23 cellular contexts compared by ENCODE assay signal in the genomic region with DNA sequence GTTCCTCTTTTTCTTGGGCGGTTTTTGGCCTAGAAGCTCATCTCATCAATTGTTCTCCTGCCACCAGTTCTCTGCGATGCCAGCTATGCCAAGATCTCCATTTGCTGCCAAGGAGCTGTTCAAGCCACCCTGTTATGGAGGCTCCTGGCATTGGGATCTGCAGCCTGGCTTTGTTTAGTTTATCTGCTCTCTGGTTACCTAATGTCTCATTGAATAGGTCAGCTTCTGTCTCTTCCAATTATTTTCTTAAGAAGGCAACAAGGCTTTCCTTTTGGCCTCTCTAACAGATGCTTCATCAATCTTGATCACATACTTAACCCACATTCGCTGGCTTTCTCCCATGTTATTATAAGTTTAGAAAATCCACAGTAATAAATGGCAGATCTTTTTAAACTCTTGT.
"Had no signal": no experiment of that assay in that cellular context is flagged by ENCODE, and none has a peak within 500 bp of the region (broad histone marks: within the 10 kb centered on the region; RNA-seq: fewer than 3 reads in every experiment).

No MANE protein-coding gene starts in this region.

- H3K27me3 ChIP-seq: adrenal gland, body of pancreas, dorsolateral prefrontal cortex, uterus had no signal

- ATAC-seq: activated naive CD4-positive, alpha-beta T cell treated with anti-CD3 and anti-CD28 coated beads, Interleukin-2, amount 50 U/mL, for 72 hours; body of pancreas; left colon; sciatic nerve; stimulated activated memory B cell treated with anti-CD40 and anti-IgM and Interleukin-4, amounts not matched to agents 10 μg/mL and 1 μg/mL and 100 μg/mL, for 72 hours; T-cell had no signal

- H3K4me3 Mint-ChIP-seq: activated B cell treated with CpG ODN at 0.5 μM for 24 hours; activated CD4-positive, alpha-beta memory T cell treated with anti-CD3 and anti-CD28 coated beads for 36 hours; activated T-helper 1 cell treated with anti-CD3 and anti-CD28 coated beads, Interleukin-12 subunit alpha, Interleukin-12 subunit beta, Interleukin-2, Interleukin-4 antibody, amounts not matched to agents 30 ng/mL and 10 ng/mL and 1 ng/mL, durations not matched to agents 14 hours and 24 hours and 36 hours; nephron; stimulated activated memory B cell treated with anti-CD40 and anti-IgM and Interleukin-4, amounts not matched to agents 10 μg/mL and 1 μg/mL and 100 μg/mL, for 72 hours; T-cell had no signal

- H3K4me1 ChIP-seq: adrenal gland, body of pancreas, parathyroid adenoma, uterus had no signal

- H3K36me3 Mint-ChIP-seq: activated CD4-positive, alpha-beta memory T cell treated with anti-CD3 and anti-CD28 coated beads for 36 hours; activated naive CD4-positive, alpha-beta T cell treated with anti-CD3 and anti-CD28 coated beads, Interleukin-2, amount 50 U/mL, for 72 hours; stimulated activated memory B cell treated with anti-CD40 and anti-IgM and Interleukin-4, amounts not matched to agents 10 μg/mL and 1 μg/mL and 100 μg/mL, for 72 hours; T-cell had no signal

- H3K9me3 ChIP-seq: adrenal gland, body of pancreas, uterus had no signal

- H3K27ac Mint-ChIP-seq: activated B cell treated with CpG ODN at 0.5 μM for 24 hours; activated CD4-positive, alpha-beta memory T cell treated with anti-CD3 and anti-CD28 coated beads for 36 hours; activated naive CD4-positive, alpha-beta T cell treated with anti-CD3 and anti-CD28 coated beads, Interleukin-2, amount 50 U/mL, for 72 hours; activated T-helper 1 cell treated with anti-CD3 and anti-CD28 coated beads, Interleukin-12 subunit alpha, Interleukin-12 subunit beta, Interleukin-2, Interleukin-4 antibody, amounts not matched to agents 30 ng/mL and 10 ng/mL and 1 ng/mL, durations not matched to agents 14 hours and 24 hours and 36 hours; nephron; stimulated activated memory B cell treated with anti-CD40 and anti-IgM and Interleukin-4, amounts not matched to agents 10 μg/mL and 1 μg/mL and 100 μg/mL, for 72 hours; T-cell had no signal

- H3K27ac ChIP-seq: body of pancreas, dorsolateral prefrontal cortex, parathyroid adenoma, uterus had no signal

- H3K9me3 Mint-ChIP-seq: activated CD4-positive, alpha-beta memory T cell treated with anti-CD3 and anti-CD28 coated beads for 36 hours; T-cell had no signal

- H3K36me3 ChIP-seq: adrenal gland, uterus had no signal

- H3K4me3 ChIP-seq: adrenal gland, body of pancreas, dorsolateral prefrontal cortex, lung, uterus had no signal

- DNase-seq: activated B cell treated with CpG ODN at 0.5 μM for 24 hours; activated CD4-positive, alpha-beta memory T cell treated with anti-CD3 and anti-CD28 coated beads for 36 hours; activated CD4-positive, alpha-beta T cell treated with anti-CD3 and anti-CD28 coated beads for 4 hours; activated gamma-delta T cell treated with Interleukin-2 at 50 U/mL for 16 hours; activated T-cell treated with anti-CD3 and anti-CD28 coated beads for 4 hours; adrenal gland; body of pancreas; caudate nucleus; dorsolateral prefrontal cortex; hippocampal formation; islet precursor cell; midbrain; stimulated activated CD4-positive, alpha-beta T cell treated with anti-CD3 and anti-CD28 coated beads, Interleukin-4, amount 100 ng/mL, for 24 hours; T-cell; uterus had no signal

- H3K4me1 Mint-ChIP-seq: activated B cell treated with CpG ODN at 0.5 μM for 24 hours; stimulated activated memory B cell treated with anti-CD40 and anti-IgM and Interleukin-4, amounts not matched to agents 10 μg/mL and 1 μg/mL and 100 μg/mL, for 72 hours; T-cell had no signal
